11 cellular contexts compared by ENCODE assay signal in the genomic region with DNA sequence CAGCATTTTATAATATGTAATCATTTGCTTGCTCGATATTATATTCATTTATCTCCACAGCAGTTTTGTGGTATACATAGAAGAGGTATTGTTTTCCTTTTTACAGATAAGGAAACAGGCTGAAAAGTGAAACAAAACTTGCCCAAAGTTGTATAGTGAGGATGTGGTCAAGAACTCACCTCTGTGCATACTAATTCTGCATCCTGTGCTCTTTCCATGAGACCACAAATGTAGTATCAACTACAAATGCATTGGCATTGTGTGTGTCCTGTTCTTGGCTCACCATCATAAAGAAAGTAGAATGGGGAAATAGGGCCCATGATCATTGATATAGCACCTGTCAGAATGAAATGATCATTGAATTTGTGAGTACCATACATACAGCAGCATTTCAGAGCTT.
DNase-seq lines count a peak whose midpoint lies in the region; ATAC-seq and TF ChIP-seq lines count a peak whose summit lies in the region.
"Had no signal": no experiment of that assay in that cellular context is flagged by ENCODE, and none has a peak within 500 bp of the region (broad histone marks: within the 10 kb centered on the region; RNA-seq: fewer than 3 reads in every experiment).

No MANE protein-coding gene starts in this region.

- H3K27ac ChIP-seq in smooth muscle cell (ENCODE audit: low read depth), result no peak overlapping the region

- H3K9ac ChIP-seq in smooth muscle cell (ENCODE audit: low read depth), result no peak overlapping the region

- H3K79me2 ChIP-seq in smooth muscle cell (ENCODE audit: low read depth), result no peaks in the 10 kb centered on the region

- WGBS in smooth muscle cell (ENCODE audit: low lambda C conversion rate), result 97% methylated on average over 1 of the region's 1 CpG

- no peaks in the 10 kb centered on the region for H3K9me3 ChIP-seq in smooth muscle cell (replicated peaks; ENCODE audit: low read depth)

- no peaks in the 10 kb centered on the region for H3K36me3 ChIP-seq in smooth muscle cell (ENCODE audit: low read depth)

- H3K4me1 ChIP-seq in smooth muscle cell (ENCODE audit: low read depth), result no peaks in the 10 kb centered on the region

- H3F3A ChIP-seq in smooth muscle cell (ENCODE audit: low read depth), result no peaks in the 10 kb centered on the region

- H3K27me3 ChIP-seq in smooth muscle cell (ENCODE audit: low read depth), result no peaks in the 10 kb centered on the region

- H2AFZ ChIP-seq in smooth muscle cell (ENCODE audit: low read depth), result no peak overlapping the region

- no peaks in the 10 kb centered on the region for H4K20me1 ChIP-seq in smooth muscle cell (ENCODE audit: low read depth)

- TF ChIP-seq CTCF in smooth muscle cell (IDR thresholded peaks at IDR 0.05; ENCODE audit: borderline replicate concordance, insufficient read depth, poor library complexity, severe bottlenecking), result no peak

- no peak overlapping the region for H3K4me2 ChIP-seq in smooth muscle cell

- H3K4me3 ChIP-seq in smooth muscle cell, result no peak overlapping the region

- DNase-seq in central memory CD4-positive, alpha-beta T cell, result peak; percentile 66
- no peak for DNase-seq in smooth muscle cell (lab: John Stamatoyannopoulos, UW; ENCODE audit: unreplicated experiment)
- no peak for DNase-seq in foreskin melanocyte
- DNase-seq in erythroblast (lab: John Stamatoyannopoulos, UW), result no peak
- no peak for DNase-seq in NCI-H1436 treated with DMSO at 0.1 percent for 48 hours (lab: John Stamatoyannopoulos, UW)
- DNase-seq: foreskin fibroblast, naive B cell, NCI-H82 had no signal

- TF ChIP-seq POLR2A in erythroblast (IDR thresholded peaks at IDR 0.05; ENCODE audit: low read length), result no peak

- peak; percentile 100 for ATAC-seq in GM18861 (IDR thresholded peaks at IDR 0.05; ENCODE audit: unreplicated experiment)
- ATAC-seq in GM21423 (IDR thresholded peaks at IDR 0.05; ENCODE audit: unreplicated experiment), result peak; percentile 99
- ATAC-seq in HG03135 (IDR thresholded peaks at IDR 0.05; ENCODE audit: unreplicated experiment), result peak; percentile 99
